Comparison of ENCODE assay signal across 17 cellular contexts in genomic region chr12:69101505-69101904, GRCh38.
DNase-seq lines count a peak whose midpoint lies in the region; ATAC-seq and TF ChIP-seq lines count a peak whose summit lies in the region.
"Had no signal": no experiment of that assay in that cellular context is flagged by ENCODE, and none has a peak within 500 bp of the region (broad histone marks: within the 10 kb centered on the region; RNA-seq: fewer than 3 reads in every experiment).

No MANE protein-coding gene starts in this region.

- DNase-seq in COLO668 (lab: John Stamatoyannopoulos, UW; ENCODE audit: unreplicated experiment) (peak; percentile 65), M059J (ENCODE audit: low read depth) (peak; percentile 62), cardiac fibroblast (ENCODE audit: low read depth in 2 of 2) (peak; percentile 49 to 66), mucosa of descending colon (peak in 1 of 3 donors; percentile 27), hippocampal formation (lab: John Stamatoyannopoulos, UW) (no peak)
- no peak for DNase-seq in stimulated activated CD4-positive, alpha-beta T cell treated with anti-CD3 and anti-CD28 coated beads, Interleukin-2, amount 100 ng/mL, for 24 hours
- DNase-seq in activated effector memory CD4-positive, alpha-beta T cell treated with anti-CD3 and anti-CD28 coated beads, Interleukin-2, amount 50 U/mL, for 16 hours, result no peak
- DNase-seq: activated naive CD4-positive, alpha-beta T cell treated with anti-CD3 and anti-CD28 coated beads, Interleukin-2, amount 50 U/mL, for 16 hours; C1 segment of cervical spinal cord; midbrain; NCI-H187; stimulated activated naive B cell treated with anti-CD40 and anti-IgM and Interleukin-4, amounts not matched to agents 10 μg/mL and 1 μg/mL and 100 μg/mL, for 72 hours; SW 1271 had no signal

- no peak overlapping the region for H3K4me3 ChIP-seq in cardiac fibroblast (replicated peaks in 1 of 2; ENCODE audit: low read depth in 2 of 2, low read length in 2 of 2)
- H3K4me3 ChIP-seq in mucosa of descending colon, result no peak overlapping the region
- H3K4me3 ChIP-seq: GM23338, K562, vagina had no signal

- no peaks in the 10 kb centered on the region for H3K9me3 ChIP-seq in mucosa of descending colon
- H3K9me3 ChIP-seq: vagina had no signal

- H3K4me1 Mint-ChIP-seq in activated T-helper 17 cell treated with anti-CD3 and anti-CD28 coated beads, Interleukin-2, amount 50 U/mL, for 72 hours, result no peaks in the 10 kb centered on the region

- peaks cover 9% of the 10 kb centered on the region for H3K27me3 Mint-ChIP-seq in activated T-helper 17 cell treated with anti-CD3 and anti-CD28 coated beads, Interleukin-2, amount 50 U/mL, for 72 hours

- no peaks in the 10 kb centered on the region for H3K9me3 Mint-ChIP-seq in activated T-helper 17 cell treated with anti-CD3 and anti-CD28 coated beads, Interleukin-2, amount 50 U/mL, for 72 hours
- H3K9me3 Mint-ChIP-seq: GM23338; stimulated activated naive B cell treated with anti-CD40 and anti-IgM and Interleukin-4, amounts not matched to agents 10 μg/mL and 1 μg/mL and 100 μg/mL, for 72 hours had no signal

- H3K36me3 Mint-ChIP-seq in activated T-helper 17 cell treated with anti-CD3 and anti-CD28 coated beads, Interleukin-2, amount 50 U/mL, for 72 hours (ENCODE audit: low read depth), result no peaks in the 10 kb centered on the region
- H3K36me3 Mint-ChIP-seq: stimulated activated naive B cell treated with anti-CD40 and anti-IgM and Interleukin-4, amounts not matched to agents 10 μg/mL and 1 μg/mL and 100 μg/mL, for 72 hours had no signal

- ATAC-seq in mucosa of descending colon, result peak; percentile 45
- no peak for ATAC-seq in activated T-helper 17 cell treated with anti-CD3 and anti-CD28 coated beads, Interleukin-2, amount 50 U/mL, for 72 hours (replicated peaks)
- ATAC-seq: GM23338; K562; stimulated activated naive B cell treated with anti-CD40 and anti-IgM and Interleukin-4, amounts not matched to agents 10 μg/mL and 1 μg/mL and 100 μg/mL, for 72 hours had no signal

- no peak for TF ChIP-seq CTCF in cardiac fibroblast (IDR thresholded peaks at IDR 0.05; ENCODE audit: low read depth, low read length)
- TF ChIP-seq CTCF in mucosa of descending colon (IDR thresholded peaks at IDR 0.05), result no peak

- intact Hi-C loops in mucosa of descending colon (cut with DNase I, micrococcal nuclease), result no loop called here

- no peak overlapping the region for H3K4me3 Mint-ChIP-seq in activated T-helper 17 cell treated with anti-CD3 and anti-CD28 coated beads, Interleukin-2, amount 50 U/mL, for 72 hours
- H3K4me3 Mint-ChIP-seq: GM23338; stimulated activated naive B cell treated with anti-CD40 and anti-IgM and Interleukin-4, amounts not matched to agents 10 μg/mL and 1 μg/mL and 100 μg/mL, for 72 hours had no signal

- H3K36me3 ChIP-seq in mucosa of descending colon (ENCODE audit: low read depth), result no peaks in the 10 kb centered on the region
- H3K36me3 ChIP-seq: vagina had no signal

- no peak overlapping the region for H3K27ac Mint-ChIP-seq in activated T-helper 17 cell treated with anti-CD3 and anti-CD28 coated beads, Interleukin-2, amount 50 U/mL, for 72 hours
- H3K27ac Mint-ChIP-seq: GM23338; stimulated activated naive B cell treated with anti-CD40 and anti-IgM and Interleukin-4, amounts not matched to agents 10 μg/mL and 1 μg/mL and 100 μg/mL, for 72 hours had no signal

- peaks cover 2% of the 10 kb centered on the region for H3K4me1 ChIP-seq in mucosa of descending colon (ENCODE audit: low read depth)
- H3K4me1 ChIP-seq: vagina had no signal

Comparison
In these comparisons a context has a peak if more than half of its experiments do, and no peak if none do; other contexts are left out.
1. DNase-seq: peak in COLO668 (single experiment), M059J (single experiment) and cardiac fibroblast (2 of 2); none in stimulated activated CD4-positive, alpha-beta T cell treated with anti-CD3 and anti-CD28 coated beads, Interleukin-2, amount 100 ng/mL, for 24 hours (0 of 2), activated effector memory CD4-positive, alpha-beta T cell treated with anti-CD3 and anti-CD28 coated beads, Interleukin-2, amount 50 U/mL, for 16 hours (single experiment) and hippocampal formation (0 of 2).